In the genomic region with DNA sequence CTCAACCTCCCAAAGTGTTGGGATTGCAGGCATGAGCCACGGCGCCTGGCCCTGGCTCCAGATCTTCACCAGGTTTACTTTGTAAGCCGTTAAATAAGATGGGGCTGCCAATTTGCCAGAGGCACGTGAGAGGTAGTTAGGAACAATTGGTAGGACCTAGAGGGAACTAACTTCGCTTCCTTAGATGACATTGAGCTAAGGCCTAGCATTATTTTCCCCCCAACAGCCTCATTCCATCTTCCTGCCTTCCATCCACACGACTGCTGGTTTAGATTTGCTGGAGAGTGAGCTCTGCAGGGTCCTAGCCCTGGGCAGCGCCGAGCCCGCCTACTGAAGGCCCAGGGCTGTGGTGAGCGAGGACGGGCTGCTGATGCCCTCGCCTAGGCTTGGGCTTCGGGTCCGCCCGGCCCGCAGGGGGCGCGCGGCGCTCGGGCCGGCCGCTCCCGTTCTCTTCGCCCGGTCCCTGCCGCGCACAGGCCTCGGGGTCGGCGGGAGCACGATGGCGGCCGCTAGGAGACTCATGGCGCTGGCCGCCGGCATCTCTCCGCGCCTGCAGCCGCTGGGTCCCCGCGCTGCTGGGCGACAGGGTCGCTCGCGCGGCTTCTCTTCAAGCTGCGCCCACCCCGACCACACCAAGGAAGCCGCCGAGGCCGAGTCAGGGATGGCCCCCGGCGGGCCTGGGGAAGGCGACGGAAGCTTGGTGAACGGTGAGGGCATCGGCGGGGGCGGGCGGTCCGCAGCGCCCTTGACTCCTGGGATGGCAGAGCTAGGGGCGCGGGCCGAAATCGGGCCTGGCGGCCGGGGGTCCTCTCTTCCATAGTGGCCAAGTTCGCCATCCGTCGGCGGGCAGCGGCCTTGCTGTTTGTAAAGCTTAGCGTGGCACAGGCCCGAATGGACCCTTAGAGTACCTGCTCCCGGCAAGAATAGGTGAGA, we compare ENCODE assay signal across 1 cellular context.
A peak's percentile ranks its signal among the peaks of the same experiment; 100 is the strongest.
TF ChIP-seq lines count a peak whose summit lies in the region.

No MANE protein-coding gene starts in this region.

TF ChIP-seq in K562, 482 proteins besides CTCF, POLR2A, EP300 and RAD21 (continued from another document and continues in another):
- TF ChIP-seq HBP1 (CRISPR knock-in tag; IDR thresholded peaks at IDR 0.05) (no peak), RBM14 (IDR thresholded peaks at IDR 0.05; ENCODE audit: borderline replicate concordance, insufficient read depth, low read depth, low read length) (peak; percentile 91; the same call in 1 of the 2 replicates), XRCC3 (IDR thresholded peaks at IDR 0.05) (no peak), LCOR (CRISPR knock-in tag; IDR thresholded peaks at IDR 0.05) (peak; percentile 73; the same call in 1 of the 2 replicates), PTTG1 (tag; IDR thresholded peaks at IDR 0.05; ENCODE audit: low read depth) (no peak), ZNF444 (CRISPR knock-in tag; IDR thresholded peaks at IDR 0.05) (no peak), ARNT (IDR thresholded peaks at IDR 0.05) (no peak), GATAD2A (IDR thresholded peaks at IDR 0.05) (0 out of 2 replicates have a peak, but pooled peaks have one; percentile 43), ZNF280A (IDR thresholded peaks at IDR 0.05; ENCODE audit: low read depth, partially characterized antibody) (no peak), RFX5 (IDR thresholded peaks at IDR 0.05; ENCODE audit: low read depth, low read length) (no peak), FOXK1 (CRISPR knock-in tag; IDR thresholded peaks at IDR 0.05; ENCODE audit: borderline replicate concordance) (peak; percentile 56; the same call in 1 of the 2 replicates), POLR3G (IDR thresholded peaks at IDR 0.05; ENCODE audit: extremely low read depth, insufficient read length, insufficient replicate concordance) (no peak), NBN (IDR thresholded peaks at IDR 0.05; ENCODE audit: low read depth) (no peak; the same call in 1 of the 2 replicates), CGGBP1 (CRISPR knock-in tag; IDR thresholded peaks at IDR 0.05) (no peak), TGIF2 (CRISPR knock-in tag; IDR thresholded peaks at IDR 0.05) (peak; percentile 98; the same call in 1 of the 2 replicates), SP1 (CRISPR knock-in tag; IDR thresholded peaks at IDR 0.05) (no peak; the same call in none of the 2 replicates), ZNF197 (CRISPR knock-in tag; IDR thresholded peaks at IDR 0.05; ENCODE audit: low read depth) (peak; percentile 85; the same call in 1 of the 2 replicates), HDAC6 (IDR thresholded peaks at IDR 0.05; ENCODE audit: low read depth, low read length) (no peak), FOXA3 (CRISPR knock-in tag; conservative IDR thresholded peaks at IDR 0.05 in 1 of 2, IDR thresholded peaks at IDR 0.05 in 1 of 2) (peak in 1 of 2 experiments; percentile 66; a peak in 1 of 4 replicates), ESRRB (CRISPR knock-in tag; IDR thresholded peaks at IDR 0.05; ENCODE audit: borderline replicate concordance) (no peak), MIER1 (IDR thresholded peaks at IDR 0.05; ENCODE audit: low read depth) (no peak), BCOR (IDR thresholded peaks at IDR 0.05) (no peak), E2F3 (CRISPR knock-in tag; IDR thresholded peaks at IDR 0.05) (0 out of 2 replicates have a peak, but pooled peaks have one; percentile 23), ZNF431 (CRISPR knock-in tag; IDR thresholded peaks at IDR 0.05) (0 out of 2 replicates have a peak, but pooled peaks have one; percentile 54), PKNOX1 (IDR thresholded peaks at IDR 0.05) (no peak), ZC3H8 (IDR thresholded peaks at IDR 0.05) (no peak), ZNF140 (CRISPR knock-in tag; IDR thresholded peaks at IDR 0.05) (no peak), NEUROD1 (IDR thresholded peaks at IDR 0.05; ENCODE audit: borderline replicate concordance, low read depth, low read length, partially characterized antibody) (peak; percentile 70), MCM5 (IDR thresholded peaks at IDR 0.05; ENCODE audit: low read depth) (no peak), ZNF830 (CRISPR knock-in tag; IDR thresholded peaks at IDR 0.05) (peak; percentile 5; the same call in 1 of the 2 replicates), MYC (IDR thresholded peaks at IDR 0.05; ENCODE audit: low read depth, low read length) (peak; percentile 98), MYC (CRISPR knock-in tag; IDR thresholded peaks at IDR 0.05; ENCODE audit: borderline replicate concordance, low read depth) (peak; percentile 64; the same call in 1 of the 2 replicates), STAG1 (CRISPR knock-in tag; IDR thresholded peaks at IDR 0.05; ENCODE audit: borderline replicate concordance) (peak; percentile 89), EWSR1 (IDR thresholded peaks at IDR 0.05; ENCODE audit: borderline replicate concordance, low read depth, partially characterized antibody) (no peak), KLF6 (CRISPR knock-in tag; IDR thresholded peaks at IDR 0.05; ENCODE audit: borderline replicate concordance) (no peak), ZFP91 (CRISPR knock-in tag; IDR thresholded peaks at IDR 0.05) (peak; percentile 54; the same call in 1 of the 2 replicates), SAP30 (IDR thresholded peaks at IDR 0.05; ENCODE audit: borderline replicate concordance, insufficient read depth, low read depth, low read length, poor library complexity, severe bottlenecking) (peak; percentile 90), ZBED1 (IDR thresholded peaks at IDR 0.05) (no peak), GTF2E2 (tag; IDR thresholded peaks at IDR 0.05) (peak; percentile 78; the same call in 1 of the 2 replicates), ZNF263 (CRISPR knock-in tag; IDR thresholded peaks at IDR 0.05; ENCODE audit: borderline replicate concordance) (peak; percentile 73), SREBF1 (IDR thresholded peaks at IDR 0.05; ENCODE audit: borderline replicate concordance, low read depth, low read length) (no peak), ZBTB8A (IDR thresholded peaks at IDR 0.05; ENCODE audit: partially characterized antibody) (no peak)
- TF ChIP-seq, protein P1, sequence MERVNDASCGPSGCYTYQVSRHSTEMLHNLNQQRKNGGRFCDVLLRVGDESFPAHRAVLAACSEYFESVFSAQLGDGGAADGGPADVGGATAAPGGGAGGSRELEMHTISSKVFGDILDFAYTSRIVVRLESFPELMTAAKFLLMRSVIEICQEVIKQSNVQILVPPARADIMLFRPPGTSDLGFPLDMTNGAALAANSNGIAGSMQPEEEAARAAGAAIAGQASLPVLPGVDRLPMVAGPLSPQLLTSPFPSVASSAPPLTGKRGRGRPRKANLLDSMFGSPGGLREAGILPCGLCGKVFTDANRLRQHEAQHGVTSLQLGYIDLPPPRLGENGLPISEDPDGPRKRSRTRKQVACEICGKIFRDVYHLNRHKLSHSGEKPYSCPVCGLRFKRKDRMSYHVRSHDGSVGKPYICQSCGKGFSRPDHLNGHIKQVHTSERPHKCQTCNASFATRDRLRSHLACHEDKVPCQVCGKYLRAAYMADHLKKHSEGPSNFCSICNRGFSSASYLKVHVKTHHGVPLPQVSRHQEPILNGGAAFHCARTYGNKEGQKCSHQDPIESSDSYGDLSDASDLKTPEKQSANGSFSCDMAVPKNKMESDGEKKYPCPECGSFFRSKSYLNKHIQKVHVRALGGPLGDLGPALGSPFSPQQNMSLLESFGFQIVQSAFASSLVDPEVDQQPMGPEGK (CRISPR knock-in tag; IDR thresholded peaks at IDR 0.05; ENCODE audit: borderline replicate concordance), result no peak
- TF ChIP-seq, protein P2, sequence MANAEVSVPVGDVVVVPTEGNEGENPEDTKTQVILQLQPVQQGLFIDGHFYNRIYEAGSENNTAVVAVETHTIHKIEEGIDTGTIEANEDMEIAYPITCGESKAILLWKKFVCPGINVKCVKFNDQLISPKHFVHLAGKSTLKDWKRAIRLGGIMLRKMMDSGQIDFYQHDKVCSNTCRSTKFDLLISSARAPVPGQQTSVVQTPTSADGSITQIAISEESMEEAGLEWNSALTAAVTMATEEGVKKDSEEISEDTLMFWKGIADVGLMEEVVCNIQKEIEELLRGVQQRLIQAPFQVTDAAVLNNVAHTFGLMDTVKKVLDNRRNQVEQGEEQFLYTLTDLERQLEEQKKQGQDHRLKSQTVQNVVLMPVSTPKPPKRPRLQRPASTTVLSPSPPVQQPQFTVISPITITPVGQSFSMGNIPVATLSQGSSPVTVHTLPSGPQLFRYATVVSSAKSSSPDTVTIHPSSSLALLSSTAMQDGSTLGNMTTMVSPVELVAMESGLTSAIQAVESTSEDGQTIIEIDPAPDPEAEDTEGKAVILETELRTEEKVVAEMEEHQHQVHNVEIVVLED (CRISPR knock-in tag; IDR thresholded peaks at IDR 0.05), result peak; percentile 71
- TF ChIP-seq, protein P3, sequence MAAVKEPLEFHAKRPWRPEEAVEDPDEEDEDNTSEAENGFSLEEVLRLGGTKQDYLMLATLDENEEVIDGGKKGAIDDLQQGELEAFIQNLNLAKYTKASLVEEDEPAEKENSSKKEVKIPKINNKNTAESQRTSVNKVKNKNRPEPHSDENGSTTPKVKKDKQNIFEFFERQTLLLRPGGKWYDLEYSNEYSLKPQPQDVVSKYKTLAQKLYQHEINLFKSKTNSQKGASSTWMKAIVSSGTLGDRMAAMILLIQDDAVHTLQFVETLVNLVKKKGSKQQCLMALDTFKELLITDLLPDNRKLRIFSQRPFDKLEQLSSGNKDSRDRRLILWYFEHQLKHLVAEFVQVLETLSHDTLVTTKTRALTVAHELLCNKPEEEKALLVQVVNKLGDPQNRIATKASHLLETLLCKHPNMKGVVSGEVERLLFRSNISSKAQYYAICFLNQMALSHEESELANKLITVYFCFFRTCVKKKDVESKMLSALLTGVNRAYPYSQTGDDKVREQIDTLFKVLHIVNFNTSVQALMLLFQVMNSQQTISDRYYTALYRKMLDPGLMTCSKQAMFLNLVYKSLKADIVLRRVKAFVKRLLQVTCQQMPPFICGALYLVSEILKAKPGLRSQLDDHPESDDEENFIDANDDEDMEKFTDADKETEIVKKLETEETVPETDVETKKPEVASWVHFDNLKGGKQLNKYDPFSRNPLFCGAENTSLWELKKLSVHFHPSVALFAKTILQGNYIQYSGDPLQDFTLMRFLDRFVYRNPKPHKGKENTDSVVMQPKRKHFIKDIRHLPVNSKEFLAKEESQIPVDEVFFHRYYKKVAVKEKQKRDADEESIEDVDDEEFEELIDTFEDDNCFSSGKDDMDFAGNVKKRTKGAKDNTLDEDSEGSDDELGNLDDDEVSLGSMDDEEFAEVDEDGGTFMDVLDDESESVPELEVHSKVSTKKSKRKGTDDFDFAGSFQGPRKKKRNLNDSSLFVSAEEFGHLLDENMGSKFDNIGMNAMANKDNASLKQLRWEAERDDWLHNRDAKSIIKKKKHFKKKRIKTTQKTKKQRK (IDR thresholded peaks at IDR 0.05; ENCODE audit: borderline replicate concordance, low read depth, low read length), result no peak
